Comparison of ENCODE assay signal across 21 cellular contexts in genomic region chr6:43911354-43911624, GRCh38.
DNase-seq lines count a peak whose midpoint lies in the region; ATAC-seq, FAIRE-seq and TF ChIP-seq lines count a peak whose summit lies in the region.
"Had no signal": no experiment of that assay in that cellular context is flagged by ENCODE, and none has a peak within 500 bp of the region (broad histone marks: within the 10 kb centered on the region; RNA-seq: fewer than 3 reads in every experiment).

No MANE protein-coding gene starts in this region.

- no peak for ATAC-seq in HepG2
- ATAC-seq in right lobe of liver, result no peak
- ATAC-seq in WTC11, result peak; percentile 11; the same call in 1 of the 2 replicates
- ATAC-seq in HG03175 (IDR thresholded peaks at IDR 0.05; ENCODE audit: unreplicated experiment), result no peak
- ATAC-seq: activated naive CD4-positive, alpha-beta T cell treated with anti-CD3 and anti-CD28 coated beads, Interleukin-2, amount 50 U/mL, for 72 hours; natural killer cell treated with Interleukin-12 subunit alpha and Interleukin-12 subunit beta and Interleukin-15 and Interleukin-18, amount 100 ng/mL, for 72 hours had no signal

- H4K20me1 ChIP-seq in HepG2 (ENCODE audit: insufficient read depth, low read length), result no peaks in the 10 kb centered on the region

- H3K4me3 ChIP-seq in HepG2 (replicated peaks in 1 of 3; ENCODE audit: insufficient read depth in 1 of 3, low read depth in 2 of 3, low read length in 3 of 3) (peak overlapping the region in 2 of 3 experiments; percentile 1 to 51; a peak in 1 of 6 replicates), right lobe of liver (no peak overlapping the region), liver (ENCODE audit: low read depth in 1 of 3, low read length in 3 of 3) (no peak overlapping the region)
- H3K4me3 ChIP-seq: colonic mucosa, Peyer's patch, upper lobe of left lung had no signal

- no peaks in the 10 kb centered on the region; the same call in 1 of the 2 replicates for H3K27me3 Mint-ChIP-seq in WTC11 (ENCODE audit: low read depth)

- no peak for DNase-seq in HepG2 (ENCODE audit: low spot score)
- no peak for DNase-seq in right lobe of liver
- no peak for DNase-seq in WTC11 (ENCODE audit: low spot score)
- DNase-seq in RPMI8226, result no peak
- DNase-seq in activated T-cell treated with anti-CD3 and anti-CD28 coated beads, Interleukin-2, amount 50 U/mL, for 1 hour, result no peak
- DNase-seq in DMS 273 (lab: John Stamatoyannopoulos, UW; ENCODE audit: unreplicated experiment), result no peak
- DNase-seq: activated T-cell treated with anti-CD3 and anti-CD28 coated beads, Interleukin-2, amount 50 U/mL, for 72 hours; hippocampal formation; Peyer's patch; stimulated activated CD4-positive, alpha-beta T cell treated with anti-CD3 and anti-CD28 coated beads, Interleukin-2, amount 100 ng/mL, for 48 hours; T-helper 9 cell; upper lobe of left lung had no signal

- TF ChIP-seq EP300 in HepG2 (IDR thresholded peaks at IDR 0.05; ENCODE audit: low read depth in 2 of 2, low read length in 2 of 2) (0 out of 4 replicates have a peak, but pooled peaks of 1 of the 2 experiments have one; percentile 7), HepG2 (CRISPR knock-in tag; IDR thresholded peaks at IDR 0.05; ENCODE audit: borderline replicate concordance) (no peak)

- no peak overlapping the region for H2AFZ ChIP-seq in HepG2 (ENCODE audit: low read length)

- H3K36me3 ChIP-seq in HepG2 (replicated peaks in 1 of 2; ENCODE audit: control insufficient read depth in 1 of 2, insufficient read depth in 2 of 2, low read length in 2 of 2) (no peaks in the 10 kb centered on the region), right lobe of liver (no peaks in the 10 kb centered on the region), liver (ENCODE audit: control insufficient read depth in 4 of 4, insufficient read depth in 3 of 4, low read depth in 1 of 4, low read length in 3 of 4) (no peaks in the 10 kb centered on the region)
- H3K36me3 ChIP-seq: colonic mucosa, Peyer's patch, upper lobe of left lung had no signal

- H3K9ac ChIP-seq in HepG2 (ENCODE audit: insufficient read depth, low read depth, low read length) (no peak overlapping the region; the same call in 1 of the 2 replicates), liver (ENCODE audit: low read depth in 1 of 2, low read length in 2 of 2) (no peak overlapping the region)

- CTCF ChIA-PET in HepG2 (lab: Yijun Ruan, JAX; ENCODE audit: low intra/inter-chr PET ratio, low total read pairs) (no interaction called here), WTC11 (lab: Charles Lee) (interaction anchor here (0.9 to 1.6 kb wide), 3 partner anchors 55 to 152 kb away, joined by 3 to 5 read pairs (median 3); no protein-coding TSS in a partner anchor)

- TF ChIP-seq POLR2A in HepG2 (IDR thresholded peaks at IDR 0.05; ENCODE audit: insufficient read depth in 1 of 2, low read depth in 2 of 2, low read length in 2 of 2) (no peak), right lobe of liver (IDR thresholded peaks at IDR 0.05) (no peak)

- 25% methylated on average over 4 of the region's 4 CpGs for WGBS in HepG2 (ENCODE audit: low lambda C conversion rate)
- 75% methylated on average over 2 of the region's 4 CpGs for WGBS in right lobe of liver (ENCODE audit: insufficient coverage, low coverage, low lambda C conversion rate, missing lambda C conversion rate)
- 77% methylated on average over 4 of the region's 4 CpGs for WGBS in liver

- peak overlapping the region; percentile 72 for H3K4me2 ChIP-seq in HepG2 (ENCODE audit: low read depth, low read length)

- intact Hi-C loops in HepG2 (cut with micrococcal nuclease; ENCODE audit: unreplicated experiment), result loop anchor here (5.0 kb wide), 1 partner anchor 41 kb away; no protein-coding TSS in a partner anchor
- intact Hi-C loops in right lobe of liver (cut with DNase I), result no loop called here

- H3K27ac ChIP-seq in HepG2 (ENCODE audit: extremely low read length, insufficient read depth, low read length), result peak overlapping the region; percentile 85
- H3K27ac ChIP-seq in right lobe of liver, result peak overlapping the region in 1 of 3 donors; percentile 95
- H3K27ac ChIP-seq in liver (ENCODE audit: low read depth in 1 of 2, low read length in 2 of 2), result peak overlapping the region; percentile 85 to 92
- H3K27ac ChIP-seq: colonic mucosa, upper lobe of left lung had no signal

- H3K4me1 ChIP-seq in HepG2 (ENCODE audit: insufficient read depth, low read length) (peaks cover 78% of the 10 kb centered on the region), right lobe of liver (peaks cover 0 to 73% (median 37%) of the 10 kb centered on the region in 4 donors), liver (ENCODE audit: control insufficient read depth in 4 of 4, insufficient read depth in 4 of 4, low read length in 3 of 4) (peaks cover 31 to 82% (median 71%) of the 10 kb centered on the region in 4 donors)

- no peak overlapping the region for H3K4me3 Mint-ChIP-seq in WTC11
- H3K4me3 Mint-ChIP-seq: activated T-cell treated with anti-CD3 and anti-CD28 coated beads, Interleukin-2, amount 50 U/mL, for 72 hours; memory B cell; natural killer cell treated with Interleukin-12 subunit alpha and Interleukin-12 subunit beta and Interleukin-15 and Interleukin-18, amount 100 ng/mL, for 72 hours; stimulated activated naive CD8-positive, alpha-beta T cell treated with anti-CD3 and anti-CD28 coated beads, Interleukin-15, Interleukin-2, amounts not matched to agents 100 ng/mL and 50 ng/mL, for 24 hours had no signal

- H3K9me3 ChIP-seq in HepG2 (ENCODE audit: low read length), result no peaks in the 10 kb centered on the region
- no peaks in the 10 kb centered on the region for H3K9me3 ChIP-seq in right lobe of liver
- no peaks in the 10 kb centered on the region for H3K9me3 ChIP-seq in liver (ENCODE audit: control insufficient read depth in 4 of 4, low read length in 3 of 4)
- H3K9me3 ChIP-seq: colonic mucosa, Peyer's patch, upper lobe of left lung had no signal

- TF ChIP-seq CTCF in HepG2 (CRISPR knock-in tag; IDR thresholded peaks at IDR 0.05) (no peak), right lobe of liver (IDR thresholded peaks at IDR 0.05) (no peak), WTC11 (IDR thresholded peaks at IDR 0.05) (no peak), liver (IDR thresholded peaks at IDR 0.05; ENCODE audit: low read depth, low read length, missing input control) (no peak)

- no peak for FAIRE-seq in HepG2 (lab: Jason Lieb, UNC)
- FAIRE-seq: A204.1, endothelial cell of umbilical vein had no signal

- no peaks in the 10 kb centered on the region for H3K79me2 ChIP-seq in HepG2 (ENCODE audit: insufficient read depth, low read length)

- POLR2A ChIA-PET in HepG2 (lab: Yijun Ruan, JAX), result interaction anchor here (1.1 to 6.8 kb wide), 3 partner anchors 10 to 141 kb away, joined by 7 to 133 read pairs (median 12); partner anchors contain the start of gene VEGFA
- POLR2A ChIA-PET in WTC11 (lab: Charles Lee), result interaction anchor here (4.0 kb wide), 1 partner anchor 15 kb away, joined by 22 read pairs; no protein-coding TSS in a partner anchor

- TF ChIP-seq RAD21 in HepG2 (CRISPR knock-in tag; IDR thresholded peaks at IDR 0.05), result no peak
- TF ChIP-seq RAD21 in liver (IDR thresholded peaks at IDR 0.05), result no peak

- BruUV-seq in HepG2 (replicated peaks; lab: Mats Ljungman, UMichigan), result no TSS peak

- peaks cover 35% of the 10 kb centered on the region for H3K4me1 Mint-ChIP-seq in WTC11

- in situ Hi-C loops in HepG2 (cut with HindIII; ENCODE audit: extremely low pct_ligation_motif_present, low pct_unique_long_range_greater_than_20kb), result no loop called here

- no peaks in the 10 kb centered on the region for H3K36me3 Mint-ChIP-seq in WTC11
- H3K36me3 Mint-ChIP-seq: activated naive CD4-positive, alpha-beta T cell treated with anti-CD3 and anti-CD28 coated beads, Interleukin-2, amount 50 U/mL, for 72 hours; memory B cell; natural killer cell treated with Interleukin-12 subunit alpha and Interleukin-12 subunit beta and Interleukin-15 and Interleukin-18, amount 100 ng/mL, for 72 hours had no signal

- H3K27ac Mint-ChIP-seq in WTC11, result 0 out of 2 replicates have a peak overlapping the region, but pooled peaks have one; percentile 12
- H3K27ac Mint-ChIP-seq: activated naive CD4-positive, alpha-beta T cell treated with anti-CD3 and anti-CD28 coated beads, Interleukin-2, amount 50 U/mL, for 72 hours; activated T-cell treated with anti-CD3 and anti-CD28 coated beads, Interleukin-2, amount 50 U/mL, for 72 hours; memory B cell; natural killer cell treated with Interleukin-12 subunit alpha and Interleukin-12 subunit beta and Interleukin-15 and Interleukin-18, amount 100 ng/mL, for 72 hours; stimulated activated naive CD8-positive, alpha-beta T cell treated with anti-CD3 and anti-CD28 coated beads, Interleukin-15, Interleukin-2, amounts not matched to agents 100 ng/mL and 50 ng/mL, for 24 hours had no signal

- H3K27me3 ChIP-seq in HepG2 (ENCODE audit: control insufficient read depth in 1 of 2, insufficient read depth in 2 of 2, low read length in 2 of 2) (no peaks in the 10 kb centered on the region), right lobe of liver (no peaks in the 10 kb centered on the region), liver (ENCODE audit: control insufficient read depth in 4 of 4, insufficient read depth in 4 of 4, low read length in 3 of 4) (no peaks in the 10 kb centered on the region)
- H3K27me3 ChIP-seq: colonic mucosa, Peyer's patch, upper lobe of left lung had no signal

- no peaks in the 10 kb centered on the region for H3K9me3 Mint-ChIP-seq in WTC11
- H3K9me3 Mint-ChIP-seq: activated naive CD4-positive, alpha-beta T cell treated with anti-CD3 and anti-CD28 coated beads, Interleukin-2, amount 50 U/mL, for 72 hours; activated T-cell treated with anti-CD3 and anti-CD28 coated beads, Interleukin-2, amount 50 U/mL, for 72 hours; memory B cell; natural killer cell treated with Interleukin-12 subunit alpha and Interleukin-12 subunit beta and Interleukin-15 and Interleukin-18, amount 100 ng/mL, for 72 hours; stimulated activated naive CD8-positive, alpha-beta T cell treated with anti-CD3 and anti-CD28 coated beads, Interleukin-15, Interleukin-2, amounts not matched to agents 100 ng/mL and 50 ng/mL, for 24 hours had no signal

TF ChIP-seq in HepG2, 621 proteins besides CTCF, POLR2A, EP300 and RAD21 (continues in another document):
- no peak for TF ChIP-seq JARID2 (CRISPR knock-in tag; IDR thresholded peaks at IDR 0.05; ENCODE audit: insufficient replicate concordance)

TF ChIP-seq in WTC11, 78 proteins besides CTCF, POLR2A, EP300 and RAD21 (continues in another document):
- no peak for TF ChIP-seq TCF7 (CRISPR knock-in tag; IDR thresholded peaks at IDR 0.05; ENCODE audit: low read depth)
- no peak for TF ChIP-seq MYBL2 (CRISPR knock-in tag; IDR thresholded peaks at IDR 0.05)

TF ChIP-seq in liver, 16 proteins besides CTCF, POLR2A, EP300 and RAD21 (continues in another document):
- TF ChIP-seq NR2F2 (IDR thresholded peaks at IDR 0.05), result no peak
- no peak for TF ChIP-seq EGR1 (IDR thresholded peaks at IDR 0.05; ENCODE audit: low read depth in 2 of 2)
- TF ChIP-seq TAF1 (conservative IDR thresholded peaks at IDR 0.05), result no peak
- no peak for TF ChIP-seq YY1 (IDR thresholded peaks at IDR 0.05)
- no peak for TF ChIP-seq SP1 (IDR thresholded peaks at IDR 0.05)
- TF ChIP-seq HNF4G (IDR thresholded peaks at IDR 0.05), result no peak
- TF ChIP-seq FOXA2 (IDR thresholded peaks at IDR 0.05), result no peak
- no peak for TF ChIP-seq GABPA (IDR thresholded peaks at IDR 0.05 in 1 of 2, conservative IDR thresholded peaks at IDR 0.05 in 1 of 2)
- no peak for TF ChIP-seq JUND (IDR thresholded peaks at IDR 0.05)

Comparison
In these comparisons a context has a peak if more than half of its experiments do, and no peak if none do; other contexts are left out.
1. H3K4me3 ChIP-seq: peak in HepG2 (2 of 3); none in right lobe of liver (0 of 3) and liver (0 of 3).